Comparison of ENCODE assay signal across 8 cellular contexts in the genomic region with DNA sequence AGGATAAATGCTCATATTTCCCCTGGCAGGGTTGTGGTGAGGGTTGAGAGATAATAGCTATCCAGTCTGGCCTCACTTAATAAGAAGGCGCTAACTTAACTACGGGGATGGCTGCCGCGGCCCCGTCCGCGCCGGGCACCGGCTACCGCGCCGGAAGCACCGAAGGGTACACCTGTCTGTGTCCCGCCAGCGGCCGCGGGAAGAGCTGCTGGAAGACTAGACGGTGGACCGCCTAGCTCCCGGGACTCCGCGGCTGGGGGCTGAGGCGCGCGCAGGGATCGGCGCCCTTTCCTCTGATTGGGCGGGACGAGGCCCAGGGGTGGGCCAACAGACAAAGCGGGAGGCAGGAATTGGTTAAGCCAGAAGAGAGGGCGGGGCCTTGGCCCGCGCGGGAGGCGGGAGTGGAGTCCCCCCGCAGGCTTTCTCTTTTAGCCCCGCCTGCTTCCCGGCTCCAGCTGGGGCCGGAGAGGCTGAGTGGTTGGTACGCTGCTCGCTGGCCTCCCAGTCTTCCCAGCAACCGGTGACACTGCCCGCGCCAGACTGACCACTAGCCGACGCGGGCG. TPM values are rescaled to one million over a fixed set of nuclear protein-coding genes. Genes with fewer than 3 reads are reported as not detected.
DNase-seq lines count a peak whose midpoint lies in the region; ATAC-seq and TF ChIP-seq lines count a peak whose summit lies in the region.

Gene ZNF672 (plus strand): TSS at position 431 of the 563 bp plus-strand sequence. CDS start 9,051 bp downstream, outside the sequence.

- no peaks in the 10 kb centered on the region for H3K9me3 ChIP-seq in left lung

- H3K4me1 ChIP-seq in left lung, result peaks cover 10 to 48% of the 10 kb centered on the region in 2 donors

- ATAC-seq in GM19397 (IDR thresholded peaks at IDR 0.05; ENCODE audit: unreplicated experiment), result peak; percentile 78
- ATAC-seq in HG03565 (IDR thresholded peaks at IDR 0.05; ENCODE audit: unreplicated experiment), result peak; percentile 80
- ATAC-seq in left lung, result peak; percentile 93

- H3K4me3 ChIP-seq in left lung, result peak within 1 kb of the TSS; percentile 77 to 86

- peak within 1 kb of the TSS; percentile 100 for H3K27ac ChIP-seq in left lung

- peaks cover 0 to 5% of the 10 kb centered on the region in 2 donors for H3K36me3 ChIP-seq in left lung

- intact Hi-C loops in left lung (cut with DNase I), result no loop called here

- TF ChIP-seq CTCF in left lung (IDR thresholded peaks at IDR 0.05), result peak in 1 of 2 donors; percentile 18

- DNase-seq in CD1c-positive myeloid dendritic cell (ENCODE audit: extremely low spot score) (peak; percentile 99), NCI-H748 treated with DMSO at 0.1 percent for 48 hours (lab: John Stamatoyannopoulos, UW) (peak; percentile 88), cortex of kidney (lab: John Stamatoyannopoulos, UW) (peak; percentile 84), left lung (peak; percentile 99)
- peak; percentile 91 for DNase-seq in activated CD4-positive, alpha-beta T cell treated with anti-CD3 and anti-CD28 coated beads, Interleukin-2, amount 50 U/mL, for 1 hour
- peak; percentile 93 for DNase-seq in stimulated activated CD4-positive, alpha-beta T cell treated with anti-CD3 and anti-CD28 coated beads, Interleukin-2, amount 100 ng/mL, for 4 hours (ENCODE audit: low read depth)

- H3K27me3 ChIP-seq in left lung, result no peaks in the 10 kb centered on the region

RNA-seq across cellular contexts. Expression of gene ZNF672, which starts in this region (rescaled TPM):
- 10 to 100 TPM; 31.2 to 35.5 TPM for total RNA-seq in left lung

Comparison
In these comparisons a context has a peak if more than half of its experiments do, and no peak if none do; other contexts are left out.
1. Peak in every context shown above with its lines: DNase-seq, ATAC-seq, H3K4me3 ChIP-seq and H3K27ac ChIP-seq.